In genomic region chr7:2525931-2526630, GRCh38 we compare ENCODE assay signal across 15 cellular contexts. TPM values are rescaled to one million over a fixed set of nuclear protein-coding genes. Genes with fewer than 3 reads are reported as not detected.
DNase-seq lines count a peak whose midpoint lies in the region; ATAC-seq and TF ChIP-seq lines count a peak whose summit lies in the region.
"Had no signal": no experiment of that assay in that cellular context is flagged by ENCODE, and none has a peak within 500 bp of the region (broad histone marks: within the 10 kb centered on the region; RNA-seq: fewer than 3 reads in every experiment).

No MANE protein-coding gene starts in this region.

- no peak for ATAC-seq in HG03175 (IDR thresholded peaks at IDR 0.05; ENCODE audit: unreplicated experiment)
- ATAC-seq: left lobe of liver had no signal

- no peak for TF ChIP-seq CTCF in endodermal cell (conservative IDR thresholded peaks at IDR 0.05)
- no peak for TF ChIP-seq CTCF in suprapubic skin (IDR thresholded peaks at IDR 0.05)
- TF ChIP-seq CTCF in smooth muscle cell (IDR thresholded peaks at IDR 0.05; ENCODE audit: borderline replicate concordance, insufficient read depth, poor library complexity, severe bottlenecking), result no peak

- H3K27me3 ChIP-seq in endodermal cell (ENCODE audit: control insufficient read depth, insufficient read depth, low read length, poor library complexity, severe bottlenecking) (peaks cover 6% of the 10 kb centered on the region), suprapubic skin (peaks cover 5% of the 10 kb centered on the region), smooth muscle cell (ENCODE audit: low read depth) (no peaks in the 10 kb centered on the region)
- H3K27me3 ChIP-seq: MG63 had no signal

- CTCF ChIA-PET in activated naive CD4-positive, alpha-beta T cell treated with anti-CD3 and anti-CD28 coated beads, Interleukin-2, amount 10 ng/mL, durations not matched to agents 7 days and 5 days (lab: Charles Lee), result interaction anchor here (1.9 kb wide), 1 partner anchor 184 kb away, joined by 4 read pairs; no protein-coding TSS in a partner anchor

- H3F3A ChIP-seq in smooth muscle cell (ENCODE audit: low read depth), result peaks cover 39% of the 10 kb centered on the region

- H2AFZ ChIP-seq in smooth muscle cell (ENCODE audit: low read depth), result no peak overlapping the region

- intact Hi-C loops in activated T-helper 1 cell treated with anti-CD3 and anti-CD28 coated beads, Interleukin-12 subunit alpha, Interleukin-12 subunit beta, Interleukin-2, Interleukin-4 antibody, amounts not matched to agents 30 ng/mL and 10 ng/mL and 1 ng/mL, durations not matched to agents 14 hours and 24 hours and 36 hours (cut with micrococcal nuclease), result loop anchor here (5.0 kb wide), 2 partner anchors 174 to 231 kb away; partner anchors contain the start of gene EIF3B

- no peak for TF ChIP-seq POLR2A in suprapubic skin (IDR thresholded peaks at IDR 0.05)

- H4K20me1 ChIP-seq in smooth muscle cell (ENCODE audit: low read depth), result peaks cover 82% of the 10 kb centered on the region

- H3K79me2 ChIP-seq in smooth muscle cell (ENCODE audit: low read depth), result peaks cover 35% of the 10 kb centered on the region

- H3K4me1 Mint-ChIP-seq in activated naive CD4-positive, alpha-beta T cell treated with anti-CD3 and anti-CD28 coated beads, Interleukin-2, amount 10 ng/mL, durations not matched to agents 7 days and 5 days, result peaks cover 73% of the 10 kb centered on the region
- peaks cover 36% of the 10 kb centered on the region for H3K4me1 Mint-ChIP-seq in endodermal cell
- H3K4me1 Mint-ChIP-seq in activated T-helper 1 cell treated with anti-CD3 and anti-CD28 coated beads, Interleukin-12 subunit alpha, Interleukin-12 subunit beta, Interleukin-2, Interleukin-4 antibody, amounts not matched to agents 30 ng/mL and 10 ng/mL and 1 ng/mL, durations not matched to agents 14 hours and 24 hours and 36 hours (ENCODE audit: low read depth), result peaks cover 50% of the 10 kb centered on the region

- H3K4me3 ChIP-seq in endodermal cell (ENCODE audit: low read length), result no peak overlapping the region
- H3K4me3 ChIP-seq in suprapubic skin, result peak overlapping the region; percentile 64
- no peak overlapping the region for H3K4me3 ChIP-seq in smooth muscle cell
- H3K4me3 ChIP-seq: ascending aorta, MG63 had no signal

- H3K4me1 ChIP-seq in endodermal cell (ENCODE audit: control insufficient read depth, insufficient read depth, low read length), result peaks cover 23% of the 10 kb centered on the region
- H3K4me1 ChIP-seq in suprapubic skin, result peaks cover 100% of the 10 kb centered on the region
- peaks cover 65% of the 10 kb centered on the region for H3K4me1 ChIP-seq in smooth muscle cell (ENCODE audit: low read depth)

- DNase-seq in activated naive CD4-positive, alpha-beta T cell treated with anti-CD3 and anti-CD28 coated beads, Interleukin-2, amount 10 ng/mL, durations not matched to agents 7 days and 5 days, result no peak
- no peak for DNase-seq in activated naive CD4-positive, alpha-beta T cell treated with Interleukin-2 at 50 U/mL for 16 hours
- DNase-seq in NCI-H345 treated with DMSO at 0.1 percent for 48 hours (lab: John Stamatoyannopoulos, UW; ENCODE audit: unreplicated experiment) (peak; percentile 61), endodermal cell (peak; percentile 66), suprapubic skin (ENCODE audit: low spot score in 2 of 2) (no peak), smooth muscle cell (lab: John Stamatoyannopoulos, UW; ENCODE audit: unreplicated experiment) (no peak)
- no peak for DNase-seq in activated T-helper 1 cell treated with anti-CD3 and anti-CD28 coated beads, Interleukin-12 subunit alpha, Interleukin-12 subunit beta, Interleukin-2, Interleukin-4 antibody, amounts not matched to agents 30 ng/mL and 10 ng/mL and 1 ng/mL, durations not matched to agents 14 hours and 24 hours and 36 hours (ENCODE audit: low spot score)
- DNase-seq: MG63; SIG-M5; small intestine; stimulated activated naive CD4-positive, alpha-beta T cell treated with Interleukin-2 at 50 U/mL for 16 hours had no signal

- peaks cover 40% of the 10 kb centered on the region for H3K36me3 Mint-ChIP-seq in activated naive CD4-positive, alpha-beta T cell treated with anti-CD3 and anti-CD28 coated beads, Interleukin-2, amount 10 ng/mL, durations not matched to agents 7 days and 5 days
- peaks cover 10% of the 10 kb centered on the region for H3K36me3 Mint-ChIP-seq in endodermal cell (ENCODE audit: low read depth)
- H3K36me3 Mint-ChIP-seq in activated T-helper 1 cell treated with anti-CD3 and anti-CD28 coated beads, Interleukin-12 subunit alpha, Interleukin-12 subunit beta, Interleukin-2, Interleukin-4 antibody, amounts not matched to agents 30 ng/mL and 10 ng/mL and 1 ng/mL, durations not matched to agents 14 hours and 24 hours and 36 hours (ENCODE audit: low read depth), result peaks cover 15% of the 10 kb centered on the region

- peak overlapping the region; percentile 33 for H3K4me3 Mint-ChIP-seq in activated naive CD4-positive, alpha-beta T cell treated with anti-CD3 and anti-CD28 coated beads, Interleukin-2, amount 10 ng/mL, durations not matched to agents 7 days and 5 days
- no peak overlapping the region for H3K4me3 Mint-ChIP-seq in endodermal cell
- no peak overlapping the region for H3K4me3 Mint-ChIP-seq in activated T-helper 1 cell treated with anti-CD3 and anti-CD28 coated beads, Interleukin-12 subunit alpha, Interleukin-12 subunit beta, Interleukin-2, Interleukin-4 antibody, amounts not matched to agents 30 ng/mL and 10 ng/mL and 1 ng/mL, durations not matched to agents 14 hours and 24 hours and 36 hours

- H3K36me3 ChIP-seq in endodermal cell (ENCODE audit: control insufficient read depth, insufficient read depth, low read length) (no peaks in the 10 kb centered on the region), suprapubic skin (peaks cover 14% of the 10 kb centered on the region), smooth muscle cell (ENCODE audit: low read depth) (no peaks in the 10 kb centered on the region)
- H3K36me3 ChIP-seq: ascending aorta, MG63 had no signal

- TF ChIP-seq EP300 in suprapubic skin (IDR thresholded peaks at IDR 0.05), result no peak

- H3K27me3 Mint-ChIP-seq in activated naive CD4-positive, alpha-beta T cell treated with anti-CD3 and anti-CD28 coated beads, Interleukin-2, amount 10 ng/mL, durations not matched to agents 7 days and 5 days, result peaks cover 4% of the 10 kb centered on the region
- peaks cover 8% of the 10 kb centered on the region for H3K27me3 Mint-ChIP-seq in endodermal cell (ENCODE audit: insufficient read depth)
- no peaks in the 10 kb centered on the region for H3K27me3 Mint-ChIP-seq in activated T-helper 1 cell treated with anti-CD3 and anti-CD28 coated beads, Interleukin-12 subunit alpha, Interleukin-12 subunit beta, Interleukin-2, Interleukin-4 antibody, amounts not matched to agents 30 ng/mL and 10 ng/mL and 1 ng/mL, durations not matched to agents 14 hours and 24 hours and 36 hours (ENCODE audit: insufficient read depth)

- no peaks in the 10 kb centered on the region for H3K9me3 Mint-ChIP-seq in activated naive CD4-positive, alpha-beta T cell treated with anti-CD3 and anti-CD28 coated beads, Interleukin-2, amount 10 ng/mL, durations not matched to agents 7 days and 5 days
- no peaks in the 10 kb centered on the region for H3K9me3 Mint-ChIP-seq in endodermal cell
- no peaks in the 10 kb centered on the region for H3K9me3 Mint-ChIP-seq in activated T-helper 1 cell treated with anti-CD3 and anti-CD28 coated beads, Interleukin-12 subunit alpha, Interleukin-12 subunit beta, Interleukin-2, Interleukin-4 antibody, amounts not matched to agents 30 ng/mL and 10 ng/mL and 1 ng/mL, durations not matched to agents 14 hours and 24 hours and 36 hours

- H3K9me3 ChIP-seq in endodermal cell (ENCODE audit: control insufficient read depth, low read length) (no peaks in the 10 kb centered on the region), suprapubic skin (no peaks in the 10 kb centered on the region), smooth muscle cell (replicated peaks; ENCODE audit: low read depth) (no peaks in the 10 kb centered on the region)
- H3K9me3 ChIP-seq: ascending aorta, MG63 had no signal

- H3K27ac ChIP-seq in endodermal cell (ENCODE audit: low read depth, low read length) (no peak overlapping the region), suprapubic skin (peak overlapping the region; percentile 90), smooth muscle cell (ENCODE audit: low read depth) (no peak overlapping the region)
- H3K27ac ChIP-seq: ascending aorta had no signal

- H3K9ac ChIP-seq in endodermal cell (ENCODE audit: extremely low read depth, low read length, poor library complexity, severe bottlenecking) (no peak overlapping the region), smooth muscle cell (ENCODE audit: low read depth) (no peak overlapping the region)

- no peak overlapping the region for H3K4me2 ChIP-seq in smooth muscle cell

- WGBS in endodermal cell (ENCODE audit: insufficient coverage in 1 of 2, insufficient read length in 1 of 2), 2 experiments, result 90 to 93% methylated on average over 17 to 28 of the region's 28 CpGs
- 72% methylated on average over 5 of the region's 28 CpGs for WGBS in suprapubic skin
- 90% methylated on average over 28 of the region's 28 CpGs for WGBS in smooth muscle cell (ENCODE audit: low lambda C conversion rate)

- H3K27ac Mint-ChIP-seq in activated naive CD4-positive, alpha-beta T cell treated with anti-CD3 and anti-CD28 coated beads, Interleukin-2, amount 10 ng/mL, durations not matched to agents 7 days and 5 days, result peak overlapping the region; percentile 7
- H3K27ac Mint-ChIP-seq in endodermal cell, result no peak overlapping the region
- H3K27ac Mint-ChIP-seq in activated T-helper 1 cell treated with anti-CD3 and anti-CD28 coated beads, Interleukin-12 subunit alpha, Interleukin-12 subunit beta, Interleukin-2, Interleukin-4 antibody, amounts not matched to agents 30 ng/mL and 10 ng/mL and 1 ng/mL, durations not matched to agents 14 hours and 24 hours and 36 hours, result no peak overlapping the region

RNA-seq across cellular contexts. Expression of gene LFNG, which starts 6.5 kb away (rescaled TPM):
- 10 to 100 TPM; 16.0 to 47.2 TPM for total RNA-seq in endodermal cell
- 54.6 TPM for polyA plus RNA-seq in endodermal cell (2013, experiment 1 of 2)
- polyA plus RNA-seq in endodermal cell (2013, experiment 2 of 2), result 43.4 TPM
- 100 to 1,000 TPM; 105 to 198 (median 150) TPM for total RNA-seq in suprapubic skin
- 34.8 and 34.9 TPM in 2 replicates for total RNA-seq in activated T-helper 1 cell treated with anti-CD3 and anti-CD28 coated beads, Interleukin-12 subunit alpha, Interleukin-12 subunit beta, Interleukin-2, Interleukin-4 antibody, amounts not matched to agents 30 ng/mL and 10 ng/mL and 1 ng/mL, durations not matched to agents 14 hours and 24 hours and 36 hours
- 9.8 and 19.5 TPM in 2 replicates for total RNA-seq in smooth muscle cell
- 6.0 and 7.9 TPM in 2 replicates for polyA plus RNA-seq in smooth muscle cell

RNA-seq across cellular contexts. Expression of gene BRAT1, which starts 29.2 kb away (rescaled TPM):
- total RNA-seq in endodermal cell (10 to 100 TPM; 42.1 to 42.7 TPM), suprapubic skin (10 to 100 TPM; 51.5 to 79.3 (median 63.3) TPM), smooth muscle cell (11.2 and 16.8 TPM in 2 replicates)
- 46.3 TPM for polyA plus RNA-seq in endodermal cell (2013, experiment 1 of 2)
- 42.2 TPM for polyA plus RNA-seq in endodermal cell (2013, experiment 2 of 2)
- 39.2 and 42.9 TPM in 2 replicates for total RNA-seq in activated T-helper 1 cell treated with anti-CD3 and anti-CD28 coated beads, Interleukin-12 subunit alpha, Interleukin-12 subunit beta, Interleukin-2, Interleukin-4 antibody, amounts not matched to agents 30 ng/mL and 10 ng/mL and 1 ng/mL, durations not matched to agents 14 hours and 24 hours and 36 hours
- polyA plus RNA-seq in smooth muscle cell, result 32.4 and 43.6 TPM in 2 replicates

RNA-seq across cellular contexts. Expression of gene IQCE, which starts 32.7 kb away (rescaled TPM):
- total RNA-seq in endodermal cell, result 10 to 100 TPM; 15.4 to 20.8 TPM
- polyA plus RNA-seq in endodermal cell (2013, experiment 1 of 2), result 15.7 TPM
- polyA plus RNA-seq in endodermal cell (2013, experiment 2 of 2), result 13.5 TPM
- 10 to 100 TPM; 10.1 to 18.8 (median 15.7) TPM for total RNA-seq in suprapubic skin
- 10.5 and 11.1 TPM in 2 replicates for total RNA-seq in activated T-helper 1 cell treated with anti-CD3 and anti-CD28 coated beads, Interleukin-12 subunit alpha, Interleukin-12 subunit beta, Interleukin-2, Interleukin-4 antibody, amounts not matched to agents 30 ng/mL and 10 ng/mL and 1 ng/mL, durations not matched to agents 14 hours and 24 hours and 36 hours
- total RNA-seq in smooth muscle cell, result 12.7 and 15.0 TPM in 2 replicates
- 5.8 and 16.3 TPM in 2 replicates for polyA plus RNA-seq in smooth muscle cell

RNA-seq across cellular contexts. Expression of gene GRIFIN, which starts 49.9 kb away (rescaled TPM):
- total RNA-seq in endodermal cell, result not detected
- polyA plus RNA-seq in endodermal cell (2013, experiment 1 of 2), result not detected
- not detected for polyA plus RNA-seq in endodermal cell (2013, experiment 2 of 2)
- not detected for total RNA-seq in suprapubic skin
- total RNA-seq in activated T-helper 1 cell treated with anti-CD3 and anti-CD28 coated beads, Interleukin-12 subunit alpha, Interleukin-12 subunit beta, Interleukin-2, Interleukin-4 antibody, amounts not matched to agents 30 ng/mL and 10 ng/mL and 1 ng/mL, durations not matched to agents 14 hours and 24 hours and 36 hours, result not detected in 2 replicates
- not detected in 2 replicates for total RNA-seq in smooth muscle cell
- polyA plus RNA-seq in smooth muscle cell, result not detected in 2 replicates
- total RNA-seq: ascending aorta, left lobe of liver had no signal
- polyA plus RNA-seq: BJ, small intestine had no signal

Comparison
In these comparisons a context has a peak if more than half of its experiments do, and no peak if none do; other contexts are left out.
1. DNase-seq: peak in NCI-H345 treated with DMSO at 0.1 percent for 48 hours (single experiment) and endodermal cell (single experiment); none in activated naive CD4-positive, alpha-beta T cell treated with anti-CD3 and anti-CD28 coated beads, Interleukin-2, amount 10 ng/mL, durations not matched to agents 7 days and 5 days (single experiment), activated naive CD4-positive, alpha-beta T cell treated with Interleukin-2 at 50 U/mL for 16 hours (single experiment), suprapubic skin (0 of 2), activated T-helper 1 cell treated with anti-CD3 and anti-CD28 coated beads, Interleukin-12 subunit alpha, Interleukin-12 subunit beta, Interleukin-2, Interleukin-4 antibody, amounts not matched to agents 30 ng/mL and 10 ng/mL and 1 ng/mL, durations not matched to agents 14 hours and 24 hours and 36 hours (single experiment) and smooth muscle cell (single experiment).